In the genomic region with DNA sequence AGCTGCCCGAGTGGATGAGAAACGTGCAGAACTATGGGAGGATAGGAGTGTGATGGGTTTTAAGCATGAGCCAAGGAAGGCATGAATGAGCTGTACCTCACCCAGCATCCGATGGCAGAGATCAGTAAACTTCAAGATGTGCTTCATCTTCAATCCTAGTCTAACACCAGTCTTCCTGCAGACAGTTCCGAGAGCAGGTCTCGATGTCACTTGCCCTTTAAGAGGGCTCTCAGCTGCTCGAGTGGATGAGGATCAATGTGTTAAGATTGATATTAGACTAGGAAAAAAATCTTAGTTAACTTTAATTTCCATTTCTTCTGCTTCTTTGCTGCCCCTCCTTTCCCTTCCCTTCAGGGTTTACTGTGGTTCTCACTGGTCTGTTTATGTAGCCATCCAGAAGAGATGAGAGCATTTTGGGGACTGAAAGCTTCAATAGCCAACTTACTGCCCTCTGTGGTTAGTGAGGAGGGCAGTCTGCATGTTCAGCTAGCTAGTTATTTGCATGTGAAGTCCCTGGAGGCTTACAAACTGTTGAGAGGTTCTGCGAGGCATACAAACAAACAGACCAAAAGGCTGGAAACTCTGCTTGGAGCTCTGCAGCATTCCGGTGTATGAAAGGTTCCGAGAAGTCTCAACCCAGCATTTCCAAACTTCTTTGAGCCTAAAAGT, we compare ENCODE assay signal across 1 cellular context.
TF ChIP-seq lines count a peak whose summit lies in the region.

No MANE protein-coding gene starts in this region.

TF ChIP-seq in HepG2, 621 proteins besides CTCF, POLR2A, EP300 and RAD21:
- TF ChIP-seq ZNF772 (CRISPR knock-in tag; IDR thresholded peaks at IDR 0.05) (no peak), JUNB (CRISPR knock-in tag; IDR thresholded peaks at IDR 0.05; ENCODE audit: borderline replicate concordance) (no peak), ZNF7 (CRISPR knock-in tag; IDR thresholded peaks at IDR 0.05) (no peak), TEAD2 (CRISPR knock-in tag; IDR thresholded peaks at IDR 0.05) (no peak), ZNF674 (CRISPR knock-in tag; IDR thresholded peaks at IDR 0.05; ENCODE audit: low read depth) (no peak), SMAD9 (CRISPR knock-in tag; IDR thresholded peaks at IDR 0.05) (no peak), EZH2 (conservative IDR thresholded peaks at IDR 0.05; ENCODE audit: low read depth, low read length) (no peak), ZFAT (CRISPR knock-in tag; conservative IDR thresholded peaks at IDR 0.05) (no peak)
